8 cellular contexts compared by ENCODE assay signal in genomic region chr9:99905833-99906402, GRCh38. TPM values are rescaled to one million over a fixed set of nuclear protein-coding genes. Genes with fewer than 3 reads are reported as not detected.
DNase-seq lines count a peak whose midpoint lies in the region; ATAC-seq, FAIRE-seq and TF ChIP-seq lines count a peak whose summit lies in the region.

No MANE protein-coding gene starts in this region.

- H2AFZ ChIP-seq in Loucy (ENCODE audit: low read length) = peak overlapping the region; percentile 88

- TF ChIP-seq CTCF in Loucy (conservative IDR thresholded peaks at IDR 0.05; ENCODE audit: low read length) = no peak
- no peak for TF ChIP-seq CTCF in bronchial epithelial cell (IDR thresholded peaks at IDR 0.05; ENCODE audit: insufficient read depth, low read length, severe bottlenecking)

- H3K36me3 ChIP-seq in Loucy (ENCODE audit: insufficient read depth, low read length) (no peaks in the 10 kb centered on the region), bronchial epithelial cell (ENCODE audit: control insufficient read depth, insufficient read depth, low read length) (no peaks in the 10 kb centered on the region)

- H3K4me3 ChIP-seq in Loucy (ENCODE audit: low read length, poor library complexity, severe bottlenecking) (peak overlapping the region; percentile 89), bronchial epithelial cell (ENCODE audit: low read depth, low read length) (peak overlapping the region; percentile 81), mononuclear cell (ENCODE audit: low read length) (peak overlapping the region; percentile 98)

- peak overlapping the region; percentile 77 for H3K9ac ChIP-seq in Loucy (ENCODE audit: low read depth, low read length, poor library complexity, severe bottlenecking)

- H3K27me3 ChIP-seq in Loucy (ENCODE audit: insufficient read depth, low read length, poor library complexity, severe bottlenecking) (no peaks in the 10 kb centered on the region), bronchial epithelial cell (ENCODE audit: control insufficient read depth, insufficient read depth, low read length) (no peaks in the 10 kb centered on the region), mononuclear cell (ENCODE audit: insufficient read depth, low read length) (no peaks in the 10 kb centered on the region)

- peaks cover 27% of the 10 kb centered on the region for H3K4me1 ChIP-seq in Loucy (ENCODE audit: insufficient read depth, low read length, poor library complexity, severe bottlenecking)
- peaks cover 17% of the 10 kb centered on the region for H3K4me1 ChIP-seq in mononuclear cell (ENCODE audit: insufficient read depth, low read length)

- no peaks in the 10 kb centered on the region for H3K9me2 ChIP-seq in Loucy (replicated peaks; ENCODE audit: low read depth, low read length)

- peaks cover 8% of the 10 kb centered on the region for H4K20me1 ChIP-seq in Loucy (ENCODE audit: insufficient read depth, low read length, poor library complexity, severe bottlenecking)

- peak overlapping the region; percentile 82 for H3K4me2 ChIP-seq in Loucy (ENCODE audit: low read depth, low read length, poor library complexity, severe bottlenecking)

- no peak for FAIRE-seq in bronchial epithelial cell (lab: Jason Lieb, UNC)

- no peaks in the 10 kb centered on the region for H3K9me3 ChIP-seq in Loucy (ENCODE audit: insufficient read depth, low read depth, low read length)
- H3K9me3 ChIP-seq in mononuclear cell (ENCODE audit: low read depth, low read length) = no peaks in the 10 kb centered on the region

- no peak for ATAC-seq in GM18517 (IDR thresholded peaks at IDR 0.05; ENCODE audit: unreplicated experiment)
- ATAC-seq in HG03457 (IDR thresholded peaks at IDR 0.05; ENCODE audit: unreplicated experiment) = no peak

- H3K79me2 ChIP-seq in Loucy (ENCODE audit: insufficient read depth, low read length) = peaks cover 20% of the 10 kb centered on the region

- no peaks in the 10 kb centered on the region for H3F3A ChIP-seq in Loucy (ENCODE audit: low read depth)

- peak; percentile 38 for DNase-seq in NCI-H345 treated with DMSO at 0.1 percent for 48 hours (lab: John Stamatoyannopoulos, UW; ENCODE audit: unreplicated experiment)
- DNase-seq in NCI-H345 (lab: John Stamatoyannopoulos, UW) = no peak
- DNase-seq in bronchial epithelial cell (ENCODE audit: low read depth) = peak; percentile 62
- no peak for DNase-seq in GOT3 (lab: John Stamatoyannopoulos, UW)

RNA-seq across cellular contexts. Expression of gene STX17, which starts 0.5 kb away (rescaled TPM):
- total RNA-seq in bronchial epithelial cell = 12.1 and 20.4 TPM in 2 replicates
- 25.4 TPM for total RNA-seq in mononuclear cell

Comparison
In these comparisons a context has a peak if more than half of its experiments do, and no peak if none do; other contexts are left out.
1. DNase-seq: peak in NCI-H345 treated with DMSO at 0.1 percent for 48 hours (single experiment) and bronchial epithelial cell (single experiment); none in NCI-H345 (single experiment) and GOT3 (single experiment).
2. Peak in every context shown above with its lines, with median percentiles within 50 percentile points of each other: H3K4me3 ChIP-seq.